ENCODE assay signal across 8 cellular contexts in the genomic region with DNA sequence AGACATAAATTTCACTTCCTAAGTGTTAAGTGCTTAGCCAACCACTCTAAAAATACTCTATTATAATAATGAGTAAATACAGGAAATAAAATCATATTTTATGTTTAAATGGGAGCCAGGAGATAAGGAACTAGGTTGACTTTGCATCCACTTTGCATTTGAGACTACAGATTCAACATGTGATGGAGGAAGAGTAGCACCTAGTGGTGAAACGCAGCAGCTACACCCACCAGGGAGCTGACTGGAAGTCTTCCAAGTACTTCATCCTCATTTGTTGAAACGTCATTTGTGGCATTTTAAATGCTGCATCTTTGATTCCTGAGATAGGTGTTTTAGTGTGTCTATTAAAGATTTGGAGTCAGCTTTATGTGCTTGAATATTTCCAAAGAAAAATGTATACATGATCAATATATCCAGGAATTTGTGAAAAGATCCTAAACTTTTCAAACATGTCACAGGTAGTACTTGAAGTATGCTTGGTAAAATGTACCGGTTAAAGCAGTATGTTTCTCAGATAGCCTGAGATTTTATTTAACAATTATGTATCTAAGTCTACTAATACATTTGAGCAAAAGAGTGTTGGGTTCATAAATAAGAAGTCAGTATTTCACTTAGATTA. TPM values are rescaled to one million over a fixed set of nuclear protein-coding genes. Genes with fewer than 3 reads are reported as not detected.
DNase-seq lines count a peak whose midpoint lies in the region; ATAC-seq, FAIRE-seq and TF ChIP-seq lines count a peak whose summit lies in the region.
"Had no signal": no experiment of that assay in that cellular context is flagged by ENCODE, and none has a peak within 500 bp of the region (broad histone marks: within the 10 kb centered on the region; RNA-seq: fewer than 3 reads in every experiment).

No MANE protein-coding gene starts in this region.

- peak; percentile 100 for TF ChIP-seq CTCF in left ventricle myocardium inferior (IDR thresholded peaks at IDR 0.05; ENCODE audit: borderline replicate concordance)

- no peaks in the 10 kb centered on the region for H3K27me3 ChIP-seq in left ventricle myocardium inferior (ENCODE audit: low read depth)
- H3K27me3 ChIP-seq in small intestine (ENCODE audit: control insufficient read depth in 2 of 2, insufficient read depth in 2 of 2, low read length in 2 of 2): no peaks in the 10 kb centered on the region

- WGBS in small intestine, 3 donors: 25 to 26% (median 26%) methylated on average over 3 of the region's 3 CpGs

- no peak overlapping the region for H3K4me3 ChIP-seq in left ventricle myocardium inferior
- no peak overlapping the region for H3K4me3 ChIP-seq in small intestine (ENCODE audit: low read depth in 1 of 2, low read length in 2 of 2)

- H3K27ac ChIP-seq in left ventricle myocardium inferior (replicated peaks): no peak overlapping the region
- no peak overlapping the region for H3K27ac ChIP-seq in small intestine (ENCODE audit: low read depth in 1 of 2, low read length in 1 of 2)

- H3K36me3 ChIP-seq in left ventricle myocardium inferior (no peaks in the 10 kb centered on the region), small intestine (ENCODE audit: control insufficient read depth in 2 of 2, insufficient read depth in 2 of 2, low read length in 2 of 2) (no peaks in the 10 kb centered on the region)

- H3K9me3 ChIP-seq in left ventricle myocardium inferior (replicated peaks): peaks cover 7% of the 10 kb centered on the region
- no peaks in the 10 kb centered on the region for H3K9me3 ChIP-seq in small intestine (ENCODE audit: control insufficient read depth, low read depth)

- H3K4me1 ChIP-seq in left ventricle myocardium inferior (no peaks in the 10 kb centered on the region), small intestine (ENCODE audit: control insufficient read depth in 2 of 2, insufficient read depth in 1 of 2, low read depth in 1 of 2, low read length in 1 of 2) (no peaks in the 10 kb centered on the region)

- ATAC-seq in GM18498 (IDR thresholded peaks at IDR 0.05; ENCODE audit: unreplicated experiment): peak; percentile 97
- ATAC-seq in HG02678 (IDR thresholded peaks at IDR 0.05; ENCODE audit: unreplicated experiment): peak; percentile 98

- FAIRE-seq in small intestine (lab: Jason Lieb, UNC): no peak

- DNase-seq in NCI-H128 (lab: John Stamatoyannopoulos, UW; ENCODE audit: unreplicated experiment) (peak; percentile 15), T follicular helper cell (ENCODE audit: low read depth) (peak; percentile 44), amniotic stem cell (lab: John Stamatoyannopoulos, UW) (peak; percentile 49), left ventricle myocardium inferior (peak; percentile 33), small intestine (peak; percentile 64)

- intact Hi-C loops in left ventricle myocardium inferior (cut with micrococcal nuclease): loop anchor here (5.0 kb wide), 2 partner anchors 236 to 1031 kb away; no protein-coding TSS in a partner anchor

RNA-seq across cellular contexts. Expression of gene KCTD12, which starts 17.4 kb away (rescaled TPM):
- 37.2 TPM for total RNA-seq in left ventricle myocardium inferior
- 10 to 100 TPM in 1 of 3 donors, 1 to 10 TPM in 2; 2.5 to 38.9 (median 9.5) TPM for polyA plus RNA-seq in small intestine

RNA-seq across cellular contexts. Expression of gene ACOD1, which starts 44.7 kb away (rescaled TPM):
- not detected for total RNA-seq in left ventricle myocardium inferior
- not detected for polyA plus RNA-seq in small intestine
- total RNA-seq: pulmonary artery endothelial cell had no signal
